ENCODE assay signal across 1 cellular context in the genomic region with DNA sequence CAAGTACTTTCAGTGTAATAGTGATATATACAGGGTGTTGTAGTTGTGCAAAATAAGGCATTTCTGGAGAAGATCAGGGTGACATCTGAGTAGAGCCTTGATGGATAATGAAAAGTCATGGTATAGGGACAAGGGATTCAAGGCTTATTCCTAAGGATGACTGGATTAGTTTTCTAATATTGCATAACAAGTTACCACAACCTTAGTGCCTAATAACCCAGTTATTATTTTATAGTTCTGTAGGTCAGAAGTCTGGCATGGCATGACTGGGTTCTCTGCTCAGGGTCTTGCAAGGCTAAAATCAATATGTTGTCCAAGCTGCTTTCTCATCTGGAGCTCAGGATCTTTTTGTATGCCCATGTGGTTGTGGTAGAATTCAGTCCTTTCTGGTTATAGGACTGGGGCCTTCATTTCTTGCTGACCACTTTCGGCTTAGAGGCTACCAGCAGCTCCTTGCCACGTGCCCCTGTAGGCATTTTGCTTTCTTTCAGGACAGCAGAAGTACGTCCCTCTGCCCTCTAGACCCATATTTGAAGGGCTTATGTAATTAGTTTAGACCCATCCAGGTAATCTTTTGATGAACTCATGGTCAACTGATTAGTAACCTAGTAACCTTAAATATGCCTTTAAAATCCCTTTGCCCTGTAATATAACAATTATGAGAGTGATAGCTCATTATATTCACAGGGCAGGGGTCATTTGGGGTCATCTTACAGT.
TF ChIP-seq lines count a peak whose summit lies in the region.

No MANE protein-coding gene starts in this region.

TF ChIP-seq in K562, 482 proteins besides CTCF, POLR2A, EP300 and RAD21:
- TF ChIP-seq MAFG (tag; conservative IDR thresholded peaks at IDR 0.05) (0 out of 2 replicates have a peak, but pooled peaks have one; percentile 8), THAP12 (CRISPR knock-in tag; IDR thresholded peaks at IDR 0.05) (no peak), KLF13 (tag; IDR thresholded peaks at IDR 0.05; ENCODE audit: borderline replicate concordance, low read depth) (no peak), ZHX1 (conservative IDR thresholded peaks at IDR 0.05; ENCODE audit: low read length) (no peak), TARDBP (IDR thresholded peaks at IDR 0.05) (no peak), CEBPB (tag; IDR thresholded peaks at IDR 0.05) (peak; percentile 52), DPF2 (IDR thresholded peaks at IDR 0.05) (peak; percentile 36; the same call in 1 of the 2 replicates), HNRNPK (IDR thresholded peaks at IDR 0.05; ENCODE audit: low read depth, low read length, poor library complexity, severe bottlenecking) (no peak), NR2C1 (IDR thresholded peaks at IDR 0.05) (no peak), NR2C1 (tag; IDR thresholded peaks at IDR 0.05) (peak; percentile 15; the same call in 1 of the 2 replicates), CEBPG (CRISPR knock-in tag; IDR thresholded peaks at IDR 0.05) (no peak), CEBPG (tag; conservative IDR thresholded peaks at IDR 0.05 in 1 of 2, IDR thresholded peaks at IDR 0.05 in 1 of 2) (0 out of 4 replicates have a peak, but pooled peaks of 1 of the 2 experiments have one; percentile 17), MED1 (CRISPR knock-in tag; IDR thresholded peaks at IDR 0.05; ENCODE audit: borderline replicate concordance) (no peak), SP1 (CRISPR knock-in tag; IDR thresholded peaks at IDR 0.05) (0 out of 2 replicates have a peak, but pooled peaks have one; percentile 26)
- TF ChIP-seq, protein P1, sequence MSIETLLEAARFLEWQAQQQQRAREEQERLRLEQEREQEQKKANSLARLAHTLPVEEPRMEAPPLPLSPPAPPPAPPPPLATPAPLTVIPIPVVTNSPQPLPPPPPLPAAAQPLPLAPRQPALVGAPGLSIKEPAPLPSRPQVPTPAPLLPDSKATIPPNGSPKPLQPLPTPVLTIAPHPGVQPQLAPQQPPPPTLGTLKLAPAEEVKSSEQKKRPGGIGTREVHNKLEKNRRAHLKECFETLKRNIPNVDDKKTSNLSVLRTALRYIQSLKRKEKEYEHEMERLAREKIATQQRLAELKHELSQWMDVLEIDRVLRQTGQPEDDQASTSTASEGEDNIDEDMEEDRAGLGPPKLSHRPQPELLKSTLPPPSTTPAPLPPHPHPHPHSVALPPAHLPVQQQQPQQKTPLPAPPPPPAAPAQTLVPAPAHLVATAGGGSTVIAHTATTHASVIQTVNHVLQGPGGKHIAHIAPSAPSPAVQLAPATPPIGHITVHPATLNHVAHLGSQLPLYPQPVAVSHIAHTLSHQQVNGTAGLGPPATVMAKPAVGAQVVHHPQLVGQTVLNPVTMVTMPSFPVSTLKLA (conservative IDR thresholded peaks at IDR 0.05), result peak in 1 of 2 experiments; percentile 24; a peak in 1 of 4 replicates
- TF ChIP-seq, protein P2, sequence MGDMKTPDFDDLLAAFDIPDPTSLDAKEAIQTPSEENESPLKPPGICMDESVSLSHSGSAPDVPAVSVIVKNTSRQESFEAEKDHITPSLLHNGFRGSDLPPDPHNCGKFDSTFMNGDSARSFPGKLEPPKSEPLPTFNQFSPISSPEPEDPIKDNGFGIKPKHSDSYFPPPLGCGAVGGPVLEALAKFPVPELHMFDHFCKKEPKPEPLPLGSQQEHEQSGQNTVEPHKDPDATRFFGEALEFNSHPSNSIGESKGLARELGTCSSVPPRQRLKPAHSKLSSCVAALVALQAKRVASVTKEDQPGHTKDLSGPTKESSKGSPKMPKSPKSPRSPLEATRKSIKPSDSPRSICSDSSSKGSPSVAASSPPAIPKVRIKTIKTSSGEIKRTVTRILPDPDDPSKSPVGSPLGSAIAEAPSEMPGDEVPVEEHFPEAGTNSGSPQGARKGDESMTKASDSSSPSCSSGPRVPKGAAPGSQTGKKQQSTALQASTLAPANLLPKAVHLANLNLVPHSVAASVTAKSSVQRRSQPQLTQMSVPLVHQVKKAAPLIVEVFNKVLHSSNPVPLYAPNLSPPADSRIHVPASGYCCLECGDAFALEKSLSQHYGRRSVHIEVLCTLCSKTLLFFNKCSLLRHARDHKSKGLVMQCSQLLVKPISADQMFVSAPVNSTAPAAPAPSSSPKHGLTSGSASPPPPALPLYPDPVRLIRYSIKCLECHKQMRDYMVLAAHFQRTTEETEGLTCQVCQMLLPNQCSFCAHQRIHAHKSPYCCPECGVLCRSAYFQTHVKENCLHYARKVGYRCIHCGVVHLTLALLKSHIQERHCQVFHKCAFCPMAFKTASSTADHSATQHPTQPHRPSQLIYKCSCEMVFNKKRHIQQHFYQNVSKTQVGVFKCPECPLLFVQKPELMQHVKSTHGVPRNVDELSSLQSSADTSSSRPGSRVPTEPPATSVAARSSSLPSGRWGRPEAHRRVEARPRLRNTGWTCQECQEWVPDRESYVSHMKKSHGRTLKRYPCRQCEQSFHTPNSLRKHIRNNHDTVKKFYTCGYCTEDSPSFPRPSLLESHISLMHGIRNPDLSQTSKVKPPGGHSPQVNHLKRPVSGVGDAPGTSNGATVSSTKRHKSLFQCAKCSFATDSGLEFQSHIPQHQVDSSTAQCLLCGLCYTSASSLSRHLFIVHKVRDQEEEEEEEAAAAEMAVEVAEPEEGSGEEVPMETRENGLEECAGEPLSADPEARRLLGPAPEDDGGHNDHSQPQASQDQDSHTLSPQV (IDR thresholded peaks at IDR 0.05), result 0 out of 2 replicates have a peak, but pooled peaks have one; percentile 12
- TF ChIP-seq, protein P3, sequence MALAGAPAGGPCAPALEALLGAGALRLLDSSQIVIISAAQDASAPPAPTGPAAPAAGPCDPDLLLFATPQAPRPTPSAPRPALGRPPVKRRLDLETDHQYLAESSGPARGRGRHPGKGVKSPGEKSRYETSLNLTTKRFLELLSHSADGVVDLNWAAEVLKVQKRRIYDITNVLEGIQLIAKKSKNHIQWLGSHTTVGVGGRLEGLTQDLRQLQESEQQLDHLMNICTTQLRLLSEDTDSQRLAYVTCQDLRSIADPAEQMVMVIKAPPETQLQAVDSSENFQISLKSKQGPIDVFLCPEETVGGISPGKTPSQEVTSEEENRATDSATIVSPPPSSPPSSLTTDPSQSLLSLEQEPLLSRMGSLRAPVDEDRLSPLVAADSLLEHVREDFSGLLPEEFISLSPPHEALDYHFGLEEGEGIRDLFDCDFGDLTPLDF (CRISPR knock-in tag; IDR thresholded peaks at IDR 0.05), result no peak
- TF ChIP-seq, protein P4, sequence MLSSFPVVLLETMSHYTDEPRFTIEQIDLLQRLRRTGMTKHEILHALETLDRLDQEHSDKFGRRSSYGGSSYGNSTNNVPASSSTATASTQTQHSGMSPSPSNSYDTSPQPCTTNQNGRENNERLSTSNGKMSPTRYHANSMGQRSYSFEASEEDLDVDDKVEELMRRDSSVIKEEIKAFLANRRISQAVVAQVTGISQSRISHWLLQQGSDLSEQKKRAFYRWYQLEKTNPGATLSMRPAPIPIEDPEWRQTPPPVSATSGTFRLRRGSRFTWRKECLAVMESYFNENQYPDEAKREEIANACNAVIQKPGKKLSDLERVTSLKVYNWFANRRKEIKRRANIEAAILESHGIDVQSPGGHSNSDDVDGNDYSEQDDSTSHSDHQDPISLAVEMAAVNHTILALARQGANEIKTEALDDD (IDR thresholded peaks at IDR 0.05), result peak; percentile 90
- TF ChIP-seq, protein P5, sequence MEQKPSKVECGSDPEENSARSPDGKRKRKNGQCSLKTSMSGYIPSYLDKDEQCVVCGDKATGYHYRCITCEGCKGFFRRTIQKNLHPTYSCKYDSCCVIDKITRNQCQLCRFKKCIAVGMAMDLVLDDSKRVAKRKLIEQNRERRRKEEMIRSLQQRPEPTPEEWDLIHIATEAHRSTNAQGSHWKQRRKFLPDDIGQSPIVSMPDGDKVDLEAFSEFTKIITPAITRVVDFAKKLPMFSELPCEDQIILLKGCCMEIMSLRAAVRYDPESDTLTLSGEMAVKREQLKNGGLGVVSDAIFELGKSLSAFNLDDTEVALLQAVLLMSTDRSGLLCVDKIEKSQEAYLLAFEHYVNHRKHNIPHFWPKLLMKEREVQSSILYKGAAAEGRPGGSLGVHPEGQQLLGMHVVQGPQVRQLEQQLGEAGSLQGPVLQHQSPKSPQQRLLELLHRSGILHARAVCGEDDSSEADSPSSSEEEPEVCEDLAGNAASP (IDR thresholded peaks at IDR 0.05), result 0 out of 2 replicates have a peak, but pooled peaks have one; percentile 20
